Comparison of ENCODE assay signal across 17 cellular contexts in genomic region chr7:155167706-155168365, GRCh38.
"Had no signal": no experiment of that assay in that cellular context is flagged by ENCODE, and none has a peak within 500 bp of the region (broad histone marks: within the 10 kb centered on the region; RNA-seq: fewer than 3 reads in every experiment).

No MANE protein-coding gene starts in this region.

- H3K27ac ChIP-seq: esophagus squamous epithelium, heart right ventricle, left lung, right atrium auricular region, tibial nerve had no signal

- DNase-seq: activated CD4-positive, alpha-beta T cell treated with anti-CD3 and anti-CD28 coated beads for 1 hour; activated CD4-positive, alpha-beta T cell treated with anti-CD3 and anti-CD28 coated beads, Interleukin-2, amount 50 U/mL, for 4 hours; activated gamma-delta T cell treated with Interleukin-2 at 50 U/mL for 16 hours; activated T-cell treated with anti-CD3 and anti-CD28 coated beads, Interleukin-2, amount 50 U/mL, for 72 hours; effector CD4-positive, alpha-beta T cell; esophagus squamous epithelium; heart right ventricle; left lung; stimulated activated CD4-positive, alpha-beta T cell treated with anti-CD3 and anti-CD28 coated beads, Interleukin-12 subunit alpha, Interleukin-12 subunit beta, amount 100 ng/mL, for 4 hours; stimulated activated CD4-positive, alpha-beta T cell treated with anti-CD3 and anti-CD28 coated beads, Interleukin-1b, Interleukin-23, amount 100 ng/mL, for 48 hours; stimulated activated naive CD8-positive, alpha-beta T cell treated with anti-CD3 and anti-CD28 coated beads, Interleukin-15, Interleukin-2, amounts not matched to agents 100 U/mL and 50 U/mL, for 24 hours; WERI-Rb-1 had no signal

- H3K4me3 Mint-ChIP-seq: activated T-cell treated with anti-CD3 and anti-CD28 coated beads, Interleukin-2, amount 50 U/mL, for 72 hours had no signal

- ATAC-seq: activated naive CD4-positive, alpha-beta T cell treated with anti-CD3 and anti-CD28 coated beads, Interleukin-2, amount 50 U/mL, for 72 hours; left lung; stimulated activated naive CD8-positive, alpha-beta T cell treated with anti-CD3 and anti-CD28 coated beads, Interleukin-15, Interleukin-2, amounts not matched to agents 100 U/mL and 50 U/mL, for 24 hours had no signal

- H3K9me3 Mint-ChIP-seq: activated naive CD4-positive, alpha-beta T cell treated with anti-CD3 and anti-CD28 coated beads, Interleukin-2, amount 50 U/mL, for 72 hours; activated T-cell treated with anti-CD3 and anti-CD28 coated beads, Interleukin-2, amount 50 U/mL, for 72 hours had no signal

- H3K4me3 ChIP-seq: adrenal gland, esophagus squamous epithelium, heart right ventricle, left lung, right atrium auricular region, tibial nerve had no signal

- H3K9me3 ChIP-seq: adrenal gland, esophagus squamous epithelium, heart right ventricle, left lung, right atrium auricular region, tibial nerve had no signal

- H3K27ac Mint-ChIP-seq: activated naive CD4-positive, alpha-beta T cell treated with anti-CD3 and anti-CD28 coated beads, Interleukin-2, amount 50 U/mL, for 72 hours; activated T-cell treated with anti-CD3 and anti-CD28 coated beads, Interleukin-2, amount 50 U/mL, for 72 hours; progenitor cell of endocrine pancreas had no signal

- H3K36me3 Mint-ChIP-seq: activated naive CD4-positive, alpha-beta T cell treated with anti-CD3 and anti-CD28 coated beads, Interleukin-2, amount 50 U/mL, for 72 hours had no signal

- H3K36me3 ChIP-seq: adrenal gland, esophagus squamous epithelium, heart right ventricle, left lung, right atrium auricular region, tibial nerve, WERI-Rb-1 had no signal

- H3K4me1 ChIP-seq: adrenal gland, esophagus squamous epithelium, heart right ventricle, left lung, right atrium auricular region, tibial nerve had no signal

- H3K27me3 ChIP-seq: adrenal gland, right atrium auricular region, tibial nerve had no signal
